ENCODE assay signal across 9 cellular contexts in the genomic region with DNA sequence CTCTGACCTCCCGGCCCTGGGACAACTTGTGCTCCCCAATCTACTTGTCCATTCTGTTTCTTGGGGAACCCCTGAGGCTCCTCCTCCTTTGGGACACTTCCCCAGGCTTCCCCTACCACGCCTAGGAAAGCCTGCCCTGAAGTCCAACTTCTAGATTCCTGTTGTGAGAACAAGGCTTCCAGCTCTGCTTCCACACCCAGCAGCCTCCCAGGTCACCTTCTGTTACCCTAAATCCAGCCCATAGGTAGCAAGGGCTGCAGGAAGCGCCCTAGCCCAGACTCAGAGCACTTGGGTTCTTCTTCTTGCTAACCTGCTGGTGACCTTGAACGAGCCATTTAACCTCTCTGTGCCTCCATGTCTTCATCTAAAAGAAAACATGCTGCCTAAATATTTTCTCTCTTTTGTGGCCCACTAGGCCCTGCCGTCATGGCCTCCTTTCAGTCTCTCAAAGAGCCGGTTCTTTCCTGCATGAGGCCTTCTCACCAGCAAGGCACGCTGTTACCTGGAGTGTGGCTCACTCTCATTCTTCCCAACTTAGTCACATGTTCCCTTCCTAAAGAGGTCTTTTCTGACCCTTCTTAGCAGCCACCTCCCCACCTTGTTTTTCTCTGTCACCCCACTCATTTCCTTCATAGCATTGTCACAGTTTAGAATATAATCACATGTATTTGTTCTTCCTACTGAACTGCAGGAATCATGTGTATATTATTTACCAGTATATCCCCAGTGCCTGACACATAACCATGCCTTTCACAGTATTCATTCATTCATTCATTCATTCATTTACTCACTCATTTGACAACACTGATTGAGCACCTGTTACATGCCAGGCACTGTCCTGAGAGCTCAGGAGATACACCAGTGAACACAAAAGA. TPM values are rescaled to one million over a fixed set of nuclear protein-coding genes. Genes with fewer than 3 reads are reported as not detected.
DNase-seq lines count a peak whose midpoint lies in the region; ATAC-seq and TF ChIP-seq lines count a peak whose summit lies in the region.
"Had no signal": no experiment of that assay in that cellular context is flagged by ENCODE, and none has a peak within 500 bp of the region (broad histone marks: within the 10 kb centered on the region; RNA-seq: fewer than 3 reads in every experiment).

No MANE protein-coding gene starts in this region.

- peak overlapping the region; percentile 96 for H3K27ac ChIP-seq in Panc1 (ENCODE audit: low read length)
- peak overlapping the region; percentile 91 to 93 for H3K27ac ChIP-seq in ovary
- H3K27ac ChIP-seq: neutrophil had no signal

- intact Hi-C loops in Calu3 (cut with micrococcal nuclease; ENCODE audit: unreplicated experiment) (loop anchor here (2.0 kb wide), 1 partner anchor 27 kb away; no protein-coding TSS in a partner anchor), Panc1 (cut with micrococcal nuclease; ENCODE audit: unreplicated experiment) (loop anchor here (5.0 kb wide), 1 partner anchor 34 kb away; no protein-coding TSS in a partner anchor), ovary (cut with DNase I) (loop anchor here in 3 of 4 donors (2.0 to 10.0 kb wide), 2 partner anchors 35 to 131 kb away; a partner anchor contains a TSS)

- H3K9me3 ChIP-seq in Panc1 (ENCODE audit: control insufficient read depth, insufficient read depth, low read depth, low read length) (no peaks in the 10 kb centered on the region), ovary (no peaks in the 10 kb centered on the region)
- H3K9me3 ChIP-seq: neutrophil had no signal

- peak overlapping the region; percentile 74 to 93 for H3K4me3 ChIP-seq in Panc1 (ENCODE audit: low read depth in 2 of 2, low read length in 2 of 2)
- peak overlapping the region; percentile 92 for H3K4me3 ChIP-seq in ovary

- H3K36me3 ChIP-seq in Panc1 (ENCODE audit: control insufficient read depth, insufficient read depth, low read length): peaks cover 6% of the 10 kb centered on the region
- no peaks in the 10 kb centered on the region for H3K36me3 ChIP-seq in ovary
- H3K36me3 ChIP-seq: neutrophil had no signal

- H3K9me3 Mint-ChIP-seq in Calu3 (ENCODE audit: low read depth, unreplicated experiment) (no peaks in the 10 kb centered on the region), endothelial cell (ENCODE audit: unreplicated experiment) (no peaks in the 10 kb centered on the region)

- H3K27me3 ChIP-seq in Panc1 (ENCODE audit: control insufficient read depth, insufficient read depth, low read length): no peaks in the 10 kb centered on the region
- no peaks in the 10 kb centered on the region for H3K27me3 ChIP-seq in ovary

- TF ChIP-seq CTCF in Calu3 (IDR thresholded peaks at IDR 0.05; ENCODE audit: unreplicated experiment) (no peak), Panc1 (IDR thresholded peaks at IDR 0.05) (no peak), endothelial cell (IDR thresholded peaks at IDR 0.05; ENCODE audit: unreplicated experiment) (no peak), ovary (IDR thresholded peaks at IDR 0.05) (no peak)

- no peak for DNase-seq in Calu3
- DNase-seq in Panc1 (ENCODE audit: low read depth, low spot score): no peak
- DNase-seq in endothelial cell (ENCODE audit: low spot score): no peak
- DNase-seq in ovary: no peak
- DNase-seq in SIG-M5 (lab: John Stamatoyannopoulos, UW): no peak
- DNase-seq in foreskin melanocyte: no peak

- peaks cover 59% of the 10 kb centered on the region for H3K36me3 Mint-ChIP-seq in Calu3 (ENCODE audit: insufficient read depth, unreplicated experiment)
- H3K36me3 Mint-ChIP-seq in endothelial cell (ENCODE audit: low read depth, unreplicated experiment): peaks cover 20% of the 10 kb centered on the region

- no peak; the same call in 1 of the 2 replicates for ATAC-seq in Panc1
- no peak for ATAC-seq in HG03159 (IDR thresholded peaks at IDR 0.05; ENCODE audit: unreplicated experiment)
- no peak for ATAC-seq in HG03135 (IDR thresholded peaks at IDR 0.05; ENCODE audit: unreplicated experiment)

- TF ChIP-seq EP300 in ovary (IDR thresholded peaks at IDR 0.05): no peak

- TSS peak; percentile 51 for BruUV-seq in Calu3 (replicated peaks; lab: Mats Ljungman, UMichigan)
- no TSS peak for BruUV-seq in Panc1 (replicated peaks; lab: Mats Ljungman, UMichigan)

- POLR2A ChIA-PET in Panc1 (lab: Charles Lee): no interaction called here

- H3K27me3 Mint-ChIP-seq in Calu3 (ENCODE audit: unreplicated experiment) (no peaks in the 10 kb centered on the region), endothelial cell (ENCODE audit: unreplicated experiment) (peaks cover 11% of the 10 kb centered on the region)

- H3K27ac Mint-ChIP-seq in Calu3 (ENCODE audit: unreplicated experiment) (peak overlapping the region; percentile 94), endothelial cell (ENCODE audit: unreplicated experiment) (peak overlapping the region; percentile 58)

- no peak for TF ChIP-seq POLR2A in ovary (IDR thresholded peaks at IDR 0.05)

- in situ Hi-C loops in Panc1 (cut with HindIII; ENCODE audit: low pct_unique_long_range_greater_than_20kb, low sequenced_read_pairs): no loop called here

- CTCF ChIA-PET in Calu3 (lab: Charles Lee): interaction anchor here (0.8 to 1.8 kb wide), 4 partner anchors 7 to 695 kb away, joined by 3 to 5 read pairs (median 3); no protein-coding TSS in a partner anchor
- CTCF ChIA-PET in Panc1 (lab: Charles Lee): no interaction called here

- H3K4me1 Mint-ChIP-seq in Calu3 (ENCODE audit: low read depth, unreplicated experiment): peaks cover 67% of the 10 kb centered on the region
- peaks cover 67% of the 10 kb centered on the region for H3K4me1 Mint-ChIP-seq in endothelial cell (ENCODE audit: unreplicated experiment)

- H3K4me1 ChIP-seq in Panc1 (ENCODE audit: control insufficient read depth, insufficient read depth, low read length) (peaks cover 62% of the 10 kb centered on the region), ovary (ENCODE audit: insufficient read depth) (peaks cover 14% of the 10 kb centered on the region)

- WGBS in ovary, 3 donors: 20 to 31% (median 25%) methylated on average over 7 of the region's 7 CpGs

- H3K4me3 Mint-ChIP-seq in Calu3 (ENCODE audit: low read depth, unreplicated experiment): peak overlapping the region; percentile 80
- H3K4me3 Mint-ChIP-seq in endothelial cell (ENCODE audit: unreplicated experiment): peak overlapping the region; percentile 96

RNA-seq across cellular contexts. Expression of a gene that starts 1.4 kb away (rescaled TPM):
- 250 and 266 TPM in 2 replicates for total RNA-seq in Calu3 (2022)
- 171 TPM for total RNA-seq in Panc1 (2021; ENCODE audit: unreplicated experiment)
- polyA plus RNA-seq in Panc1 (2012; ENCODE audit: insufficient read length): 189 TPM
- 184 TPM for total RNA-seq in endothelial cell (ENCODE audit: unreplicated experiment)
- 100 to 1,000 TPM in 6 of 7 donors, 10 to 100 TPM in 1; 96.1 to 267 (median 171) TPM for total RNA-seq in ovary
- 100 to 1,000 TPM in 1 of 2 donors, 10 to 100 TPM in 1; 70.6 to 254 TPM for polyA plus RNA-seq in ovary

RNA-seq across cellular contexts. Expression of a gene that starts 48.3 kb away (rescaled TPM):
- 108 and 158 TPM in 2 replicates for total RNA-seq in Calu3 (2022)
- total RNA-seq in Panc1 (2021; ENCODE audit: unreplicated experiment): 0.28 TPM
- polyA plus RNA-seq in Panc1 (2012; ENCODE audit: insufficient read length): 0.22 TPM
- 0.13 TPM for total RNA-seq in endothelial cell (ENCODE audit: unreplicated experiment)
- 1 to 10 TPM in 3 of 7 donors, under 1 TPM in 2, not detected in 2; 0.43 to 4.4 (median 1.4) TPM for total RNA-seq in ovary
- polyA plus RNA-seq in ovary: under 1 TPM; 0.10 to 0.32 TPM

Comparison
In these comparisons a context has a peak if more than half of its experiments do, and no peak if none do; other contexts are left out.
1. RNA of a gene that starts 48.3 kb away (total RNA-seq): 108 to 158 TPM in Calu3; 0.43 to 4.4 TPM in ovary, 0.28 TPM in Panc1 (single experiment) and 0.13 TPM in endothelial cell (single experiment); every median in the first group is over 10 times any median in the second.